In genomic region chr5:54761213-54761701, GRCh38 we compare ENCODE assay signal across 13 cellular contexts.
DNase-seq lines count a peak whose midpoint lies in the region; ATAC-seq, FAIRE-seq and TF ChIP-seq lines count a peak whose summit lies in the region.
"Had no signal": no experiment of that assay in that cellular context is flagged by ENCODE, and none has a peak within 500 bp of the region (broad histone marks: within the 10 kb centered on the region; RNA-seq: fewer than 3 reads in every experiment).

No MANE protein-coding gene starts in this region.

- no peak overlapping the region for H3K4me3 ChIP-seq in brain microvascular endothelial cell (ENCODE audit: low read depth, low read length)
- no peak overlapping the region for H3K4me3 ChIP-seq in thoracic aorta
- H3K4me3 ChIP-seq: esophagus squamous epithelium, SJSA1 had no signal

- DNase-seq in HFFc6, result peak; percentile 71
- DNase-seq in brain microvascular endothelial cell, result peak; percentile 64
- DNase-seq in hepatic stellate cell (ENCODE audit: low spot score), result peak; percentile 47
- no peak for DNase-seq in thoracic aorta (ENCODE audit: low spot score)
- no peak for DNase-seq in GM19239 (ENCODE audit: insufficient read length, low spot score)
- no peak for DNase-seq in GM10248 (ENCODE audit: extremely low spot score)
- DNase-seq: activated CD4-positive, alpha-beta memory T cell treated with anti-CD3 and anti-CD28 coated beads for 36 hours; activated naive CD8-positive, alpha-beta T cell treated with anti-CD3 and anti-CD28 coated beads, Interleukin-2, amount 10 ng/mL, durations not matched to agents 7 days and 5 days; DMS79 treated with DMSO at 0.1 percent for 48 hours; esophagus squamous epithelium had no signal

- no peak for FAIRE-seq in GM19239 (lab: Jason Lieb, UNC)

- H3K36me3 Mint-ChIP-seq in HFFc6 (ENCODE audit: low read depth), result no peaks in the 10 kb centered on the region
- H3K36me3 Mint-ChIP-seq: activated CD4-positive, alpha-beta memory T cell treated with anti-CD3 and anti-CD28 coated beads for 36 hours; mesothelial cell of epicardium had no signal

- ATAC-seq in thoracic aorta (ENCODE audit: insufficient number of reproducible peaks, low FRiP score, low read depth) (no peak), GM21423 (IDR thresholded peaks at IDR 0.05; ENCODE audit: unreplicated experiment) (no peak)

- H3K27me3 Mint-ChIP-seq in HFFc6 (ENCODE audit: insufficient read depth), result no peaks in the 10 kb centered on the region; the same call in 1 of the 2 replicates
- H3K27me3 Mint-ChIP-seq: activated CD4-positive, alpha-beta memory T cell treated with anti-CD3 and anti-CD28 coated beads for 36 hours; activated naive CD8-positive, alpha-beta T cell treated with anti-CD3 and anti-CD28 coated beads, Interleukin-2, amount 10 ng/mL, durations not matched to agents 7 days and 5 days had no signal

- H3K36me3 ChIP-seq in brain microvascular endothelial cell (replicated peaks), result no peaks in the 10 kb centered on the region
- no peaks in the 10 kb centered on the region for H3K36me3 ChIP-seq in thoracic aorta
- H3K36me3 ChIP-seq: esophagus squamous epithelium, SJSA1 had no signal

- H3K27ac Mint-ChIP-seq in HFFc6, result peak overlapping the region; percentile 91
- H3K27ac Mint-ChIP-seq: activated CD4-positive, alpha-beta memory T cell treated with anti-CD3 and anti-CD28 coated beads for 36 hours; activated naive CD8-positive, alpha-beta T cell treated with anti-CD3 and anti-CD28 coated beads, Interleukin-2, amount 10 ng/mL, durations not matched to agents 7 days and 5 days; mesothelial cell of epicardium had no signal

- peak overlapping the region; percentile 63 for H3K4me3 Mint-ChIP-seq in HFFc6
- H3K4me3 Mint-ChIP-seq: activated CD4-positive, alpha-beta memory T cell treated with anti-CD3 and anti-CD28 coated beads for 36 hours; activated naive CD8-positive, alpha-beta T cell treated with anti-CD3 and anti-CD28 coated beads, Interleukin-2, amount 10 ng/mL, durations not matched to agents 7 days and 5 days; mesothelial cell of epicardium had no signal

- in situ Hi-C loops in brain microvascular endothelial cell (cut with HindIII; ENCODE audit: low pct_ligation_motif_present, low sequenced_read_pairs), result no loop called here

- H3K4me1 ChIP-seq in thoracic aorta (ENCODE audit: control insufficient read depth in 1 of 2, low read depth in 2 of 2), result peaks cover 13 to 24% of the 10 kb centered on the region in 2 donors

- peak overlapping the region; percentile 70 for H3K27ac ChIP-seq in brain microvascular endothelial cell
- peak overlapping the region; percentile 4 to 68 for H3K27ac ChIP-seq in thoracic aorta
- H3K27ac ChIP-seq: SJSA1 had no signal

- TF ChIP-seq CTCF in HFFc6 (IDR thresholded peaks at IDR 0.05) (no peak), brain microvascular endothelial cell (IDR thresholded peaks at IDR 0.05; ENCODE audit: low read depth, low read length, missing control alignments) (no peak), thoracic aorta (IDR thresholded peaks at IDR 0.05) (no peak), GM10248 (IDR thresholded peaks at IDR 0.05; ENCODE audit: control extremely low read depth, extremely low read depth, low read depth, missing control alignments) (no peak)

- no peaks in the 10 kb centered on the region for H3K27me3 ChIP-seq in brain microvascular endothelial cell (replicated peaks)
- H3K27me3 ChIP-seq in thoracic aorta (replicated peaks; ENCODE audit: insufficient read depth), result no peaks in the 10 kb centered on the region
- H3K27me3 ChIP-seq: esophagus squamous epithelium, SJSA1 had no signal

- no peaks in the 10 kb centered on the region for H3K9me3 ChIP-seq in thoracic aorta
- H3K9me3 ChIP-seq: esophagus squamous epithelium, SJSA1 had no signal

- H3K9me3 Mint-ChIP-seq in HFFc6, result no peaks in the 10 kb centered on the region
- H3K9me3 Mint-ChIP-seq: activated CD4-positive, alpha-beta memory T cell treated with anti-CD3 and anti-CD28 coated beads for 36 hours; mesothelial cell of epicardium had no signal

- H3K4me1 Mint-ChIP-seq in HFFc6 (ENCODE audit: low read depth), result peaks cover 79% of the 10 kb centered on the region
- H3K4me1 Mint-ChIP-seq: mesothelial cell of epicardium had no signal

- CTCF ChIA-PET in GM10248 (lab: Yijun Ruan, JAX), result interaction anchor here (1.0 to 1.6 kb wide), 6 partner anchors 9 to 52 kb away, joined by 3 to 5 read pairs (median 4); no protein-coding TSS in a partner anchor

- POLR2A ChIA-PET in GM10248 (lab: Yijun Ruan, JAX), result no interaction called here

Comparison
In these comparisons a context has a peak if more than half of its experiments do, and no peak if none do; other contexts are left out.
1. DNase-seq: peak in HFFc6 (single experiment), brain microvascular endothelial cell (single experiment) and hepatic stellate cell (single experiment); none in thoracic aorta (single experiment), GM19239 (single experiment) and GM10248 (single experiment).